10 cellular contexts compared by ENCODE assay signal in genomic region chr1:211808475-211808874, GRCh38.
"Had no signal": no experiment of that assay in that cellular context is flagged by ENCODE, and none has a peak within 500 bp of the region (broad histone marks: within the 10 kb centered on the region; RNA-seq: fewer than 3 reads in every experiment).

No MANE protein-coding gene starts in this region.

- H3K4me1 ChIP-seq: HAP-1 had no signal

- H3K27me3 Mint-ChIP-seq: IgD-negative memory B cell had no signal

- H3K27ac ChIP-seq: GM23248, HL-60 had no signal

- H2AFZ ChIP-seq: GM23248 had no signal

- H3K4me3 Mint-ChIP-seq: HFFc6, IgD-negative memory B cell had no signal

- DNase-seq: GM23248, GOT3, H7, HFFc6, KBM-7 had no signal

- H3K27ac Mint-ChIP-seq: HFFc6, IgD-negative memory B cell had no signal

- ATAC-seq: HCT116, HepG2 had no signal

- H3K9ac ChIP-seq: GM23248 had no signal

- H3K4me3 ChIP-seq: GM23248, HAP-1 had no signal

- H3K9me3 ChIP-seq: HAP-1 had no signal
